22 cellular contexts compared by ENCODE assay signal in the genomic region with DNA sequence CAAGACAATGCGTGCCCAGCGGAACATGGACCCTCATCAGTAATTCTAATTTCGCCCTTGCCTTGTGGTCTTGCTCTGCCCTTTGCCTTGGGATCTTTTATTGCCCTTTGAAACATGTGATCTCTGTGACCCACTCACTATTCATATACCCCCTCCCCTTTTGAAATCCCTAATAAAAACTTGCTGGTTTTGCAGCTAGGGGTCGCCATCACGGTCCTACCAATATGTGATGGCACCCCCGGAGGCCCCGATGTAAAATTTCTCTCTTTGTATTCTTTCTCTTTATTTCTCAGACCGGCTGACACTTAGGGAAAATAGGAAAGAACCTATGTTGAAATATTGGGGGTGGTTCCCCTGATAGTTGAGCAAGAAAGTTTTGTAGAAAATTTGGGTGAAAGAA.
"Had no signal": no experiment of that assay in that cellular context is flagged by ENCODE, and none has a peak within 500 bp of the region (broad histone marks: within the 10 kb centered on the region; RNA-seq: fewer than 3 reads in every experiment).

No MANE protein-coding gene starts in this region.

- H3K36me3 ChIP-seq: ascending aorta, brain microvascular endothelial cell, right lobe of liver, transverse colon had no signal

- FAIRE-seq: endothelial cell of umbilical vein, small intestine, TTC549, urothelium cell line had no signal

- H3K4me1 ChIP-seq: right lobe of liver, transverse colon had no signal

- H3K27me3 ChIP-seq: ascending aorta, brain microvascular endothelial cell, right lobe of liver, transverse colon had no signal

- ATAC-seq: activated naive CD4-positive, alpha-beta T cell treated with anti-CD3 and anti-CD28 coated beads, Interleukin-2, amount 50 U/mL, for 72 hours; esophagus mucosa; right lobe of liver; stimulated activated memory B cell treated with anti-CD40 and anti-IgM and Interleukin-4, amounts not matched to agents 10 μg/mL and 1 μg/mL and 100 μg/mL, for 72 hours had no signal

- H3K9me3 ChIP-seq: ascending aorta, right lobe of liver, transverse colon had no signal

- H3K27ac ChIP-seq: ascending aorta, brain microvascular endothelial cell, right lobe of liver, transverse colon had no signal

- H3K4me3 ChIP-seq: ascending aorta, right lobe of liver, transverse colon had no signal

- DNase-seq: activated gamma-delta T cell treated with Interleukin-2 at 50 U/mL for 16 hours; activated T-cell treated with anti-CD3 and anti-CD28 coated beads, Interleukin-2, amount 50 U/mL, for 1 hour; caudate nucleus; dermis blood vessel endothelial cell; effector CD8-positive, alpha-beta T cell; foreskin melanocyte; glutamatergic neuron; hippocampal formation; naive B cell; occipital lobe; right lobe of liver; small intestine; stimulated activated CD4-positive, alpha-beta T cell treated with anti-CD3 and anti-CD28 coated beads, Interleukin-2, amount 100 ng/mL, for 24 hours; transverse colon had no signal
